In the genomic region with DNA sequence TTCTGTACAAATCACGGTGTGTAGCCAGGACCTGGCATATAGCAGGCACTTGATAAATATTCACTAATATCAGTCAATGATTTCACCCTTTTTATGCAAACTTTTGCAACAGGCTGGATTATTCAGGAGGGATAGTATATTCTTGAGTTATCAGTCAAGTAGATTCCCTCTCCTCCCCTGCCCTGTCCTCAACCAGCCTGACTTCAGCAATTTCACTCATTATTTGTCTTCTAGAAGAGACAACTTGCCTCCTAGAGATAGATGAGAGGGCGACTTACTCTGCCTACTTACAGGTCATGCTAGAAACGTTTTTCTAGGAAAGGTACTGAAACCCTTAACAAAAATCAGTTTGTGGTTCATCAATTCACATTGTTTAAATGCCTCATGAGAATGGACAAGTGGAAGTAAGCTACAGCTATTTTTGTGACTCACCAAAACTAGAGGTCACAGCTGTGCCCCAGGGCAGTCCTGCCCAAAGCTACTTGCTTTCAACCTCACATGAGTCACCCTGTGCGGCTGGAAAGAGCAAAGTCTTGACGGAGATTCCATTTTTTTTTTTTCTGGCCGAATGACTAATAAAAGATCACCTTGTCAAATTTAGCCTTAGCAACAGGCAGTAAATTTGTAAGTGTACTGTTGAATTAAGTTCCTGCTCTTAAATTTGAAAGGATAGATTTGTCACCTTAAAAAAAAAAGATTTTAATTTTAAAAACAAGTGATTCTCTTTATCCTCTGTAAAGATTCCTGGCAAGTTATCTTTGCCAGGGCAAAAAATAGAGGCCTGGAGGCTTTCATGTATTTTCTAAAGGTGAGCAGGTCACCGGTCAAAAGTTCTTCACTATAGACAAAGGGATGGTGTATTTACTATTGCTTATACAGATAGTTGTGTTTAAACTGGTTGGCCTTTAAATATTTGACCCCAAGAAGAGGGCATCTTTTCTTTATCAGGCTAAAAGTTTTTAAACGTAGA, we compare ENCODE assay signal across 10 cellular contexts.
DNase-seq lines count a peak whose midpoint lies in the region; ATAC-seq, FAIRE-seq and TF ChIP-seq lines count a peak whose summit lies in the region.
"Had no signal": no experiment of that assay in that cellular context is flagged by ENCODE, and none has a peak within 500 bp of the region (broad histone marks: within the 10 kb centered on the region; RNA-seq: fewer than 3 reads in every experiment).

No MANE protein-coding gene starts in this region.

- H3K36me3 ChIP-seq in astrocyte (ENCODE audit: insufficient read depth, low read length) (no peaks in the 10 kb centered on the region), psoas muscle (ENCODE audit: insufficient read depth in 1 of 2, low read depth in 1 of 2) (no peaks in the 10 kb centered on the region)

- H3K4me2 ChIP-seq in astrocyte (ENCODE audit: low read length), result peak overlapping the region; percentile 58

- H3K4me1 ChIP-seq in astrocyte (ENCODE audit: insufficient read depth, low read length) (peaks cover 23% of the 10 kb centered on the region), psoas muscle (peaks cover 10% of the 10 kb centered on the region)

- peaks cover 46% of the 10 kb centered on the region for H3K4me1 Mint-ChIP-seq in astrocyte (ENCODE audit: low read depth, unreplicated experiment)
- no peaks in the 10 kb centered on the region for H3K4me1 Mint-ChIP-seq in stimulated activated naive CD8-positive, alpha-beta T cell treated with anti-CD3 and anti-CD28 coated beads, Interleukin-15, amount 100 ng/mL, for 72 hours

- no peaks in the 10 kb centered on the region for H3K36me3 Mint-ChIP-seq in astrocyte (ENCODE audit: low read depth, unreplicated experiment)

- H3K27ac ChIP-seq in astrocyte (ENCODE audit: low read depth, low read length) (peak overlapping the region; percentile 73), psoas muscle (peak overlapping the region; percentile 58)

- peak overlapping the region; percentile 16 for H3K4me3 Mint-ChIP-seq in astrocyte (ENCODE audit: unreplicated experiment)
- no peak overlapping the region for H3K4me3 Mint-ChIP-seq in stimulated activated naive CD8-positive, alpha-beta T cell treated with anti-CD3 and anti-CD28 coated beads, Interleukin-15, amount 100 ng/mL, for 72 hours

- H3K9ac ChIP-seq in astrocyte (ENCODE audit: low read length), result peak overlapping the region; percentile 23

- H3K4me3 ChIP-seq in astrocyte (ENCODE audit: insufficient read depth, low read depth, low read length) (no peak overlapping the region), psoas muscle (no peak overlapping the region)
- H3K4me3 ChIP-seq: K562 had no signal

- H3K27me3 ChIP-seq in astrocyte (ENCODE audit: insufficient read depth, low read length), result no peaks in the 10 kb centered on the region
- peaks cover 0 to 2% (median 0%) of the 10 kb centered on the region in 3 donors for H3K27me3 ChIP-seq in psoas muscle (ENCODE audit: insufficient read depth in 3 of 3, low read length in 2 of 3)

- H3K27ac Mint-ChIP-seq in astrocyte (ENCODE audit: unreplicated experiment), result peak overlapping the region; percentile 93
- H3K27ac Mint-ChIP-seq in stimulated activated naive CD8-positive, alpha-beta T cell treated with anti-CD3 and anti-CD28 coated beads, Interleukin-15, amount 100 ng/mL, for 72 hours, result no peak overlapping the region

- intact Hi-C loops in psoas muscle (cut with DNase I), result no loop called here

- H3K9me3 Mint-ChIP-seq in astrocyte (ENCODE audit: unreplicated experiment), result peaks cover 5% of the 10 kb centered on the region
- no peaks in the 10 kb centered on the region for H3K9me3 Mint-ChIP-seq in stimulated activated naive CD8-positive, alpha-beta T cell treated with anti-CD3 and anti-CD28 coated beads, Interleukin-15, amount 100 ng/mL, for 72 hours

- no peaks in the 10 kb centered on the region for H3K27me3 Mint-ChIP-seq in astrocyte (ENCODE audit: low read depth, unreplicated experiment)
- H3K27me3 Mint-ChIP-seq in stimulated activated naive CD8-positive, alpha-beta T cell treated with anti-CD3 and anti-CD28 coated beads, Interleukin-15, amount 100 ng/mL, for 72 hours, result no peaks in the 10 kb centered on the region

- WGBS in psoas muscle, 3 donors, result 51 to 63% (median 53%) methylated on average over 8 of the region's 8 CpGs

- no peaks in the 10 kb centered on the region for H3K79me2 ChIP-seq in astrocyte (ENCODE audit: insufficient read depth, low read length)

- H2AFZ ChIP-seq in astrocyte (ENCODE audit: low read depth, low read length), result no peak overlapping the region

- H4K20me1 ChIP-seq in astrocyte (ENCODE audit: insufficient read depth, low read length), result no peaks in the 10 kb centered on the region

- ATAC-seq in GM18870 (IDR thresholded peaks at IDR 0.05; ENCODE audit: unreplicated experiment) (peak; percentile 89), HG03432 (IDR thresholded peaks at IDR 0.05; ENCODE audit: unreplicated experiment) (peak; percentile 91), psoas muscle (peak; percentile 97 to 99 (median 98)), GM21717 (IDR thresholded peaks at IDR 0.05; ENCODE audit: unreplicated experiment) (no peak)
- no peak for ATAC-seq in stimulated activated naive CD8-positive, alpha-beta T cell treated with anti-CD3 and anti-CD28 coated beads, Interleukin-15, amount 100 ng/mL, for 72 hours
- ATAC-seq: K562 had no signal

- peak; percentile 87 for FAIRE-seq in astrocyte (lab: Jason Lieb, UNC)
- FAIRE-seq: colon, K562 had no signal

- TF ChIP-seq CTCF in astrocyte (IDR thresholded peaks at IDR 0.05; ENCODE audit: insufficient read depth, low read depth, low read length) (no peak), psoas muscle (IDR thresholded peaks at IDR 0.05) (no peak)

- H3K9me3 ChIP-seq in astrocyte (ENCODE audit: insufficient read depth, low read depth, low read length) (no peaks in the 10 kb centered on the region), psoas muscle (no peaks in the 10 kb centered on the region)

- DNase-seq in astrocyte (ENCODE audit: low read depth), result peak; percentile 99
- peak; percentile 50 to 67 for DNase-seq in psoas muscle
- no peak for DNase-seq in NCI-H446 (lab: John Stamatoyannopoulos, UW)
- DNase-seq in stimulated activated naive CD8-positive, alpha-beta T cell treated with anti-CD3 and anti-CD28 coated beads, Interleukin-15, amount 100 ng/mL, for 72 hours, result no peak
- no peak for DNase-seq in central memory CD4-positive, alpha-beta T cell

Comparison
In these comparisons a context has a peak if more than half of its experiments do, and no peak if none do; other contexts are left out.
1. ATAC-seq: peak in GM18870 (single experiment), HG03432 (single experiment) and psoas muscle (4 of 4); none in stimulated activated naive CD8-positive, alpha-beta T cell treated with anti-CD3 and anti-CD28 coated beads, Interleukin-15, amount 100 ng/mL, for 72 hours (single experiment) and GM21717 (single experiment).
2. DNase-seq: peak in astrocyte (single experiment) and psoas muscle (2 of 2); none in NCI-H446 (0 of 2), stimulated activated naive CD8-positive, alpha-beta T cell treated with anti-CD3 and anti-CD28 coated beads, Interleukin-15, amount 100 ng/mL, for 72 hours (0 of 2) and central memory CD4-positive, alpha-beta T cell (single experiment).